ENCODE assay signal across 20 cellular contexts in genomic region chrX:115350696-115351408, GRCh38.
DNase-seq lines count a peak whose midpoint lies in the region; ATAC-seq and TF ChIP-seq lines count a peak whose summit lies in the region.
"Had no signal": no experiment of that assay in that cellular context is flagged by ENCODE, and none has a peak within 500 bp of the region (broad histone marks: within the 10 kb centered on the region; RNA-seq: fewer than 3 reads in every experiment).

No MANE protein-coding gene starts in this region.

- TF ChIP-seq CTCF in liver (IDR thresholded peaks at IDR 0.05; ENCODE audit: low read depth, low read length, missing input control), result no peak

- H3K4me3 ChIP-seq in liver (ENCODE audit: low read depth in 1 of 3, low read length in 3 of 3), result no peak overlapping the region
- H3K4me3 ChIP-seq: esophagus squamous epithelium, pancreas, skin epidermis, vagina had no signal

- H3K4me3 Mint-ChIP-seq in activated naive CD4-positive, alpha-beta T cell treated with anti-CD3 and anti-CD28 coated beads for 36 hours, result no peak overlapping the region
- H3K4me3 Mint-ChIP-seq: naive thymus-derived CD4-positive, alpha-beta T cell had no signal

- no peak overlapping the region for H3K9ac ChIP-seq in liver (ENCODE audit: low read depth in 1 of 2, low read length in 2 of 2)

- peaks cover 0 to 3% (median 3%) of the 10 kb centered on the region in 4 donors for H3K4me1 ChIP-seq in liver (ENCODE audit: control insufficient read depth in 4 of 4, insufficient read depth in 4 of 4, low read length in 3 of 4)
- H3K4me1 ChIP-seq: esophagus squamous epithelium, pancreas, vagina had no signal

- H3K9me3 Mint-ChIP-seq in activated naive CD4-positive, alpha-beta T cell treated with anti-CD3 and anti-CD28 coated beads for 36 hours, result no peaks in the 10 kb centered on the region

- H3K4me1 Mint-ChIP-seq in activated naive CD4-positive, alpha-beta T cell treated with anti-CD3 and anti-CD28 coated beads for 36 hours (ENCODE audit: low read depth), result no peaks in the 10 kb centered on the region
- H3K4me1 Mint-ChIP-seq: naive thymus-derived CD4-positive, alpha-beta T cell had no signal

- ATAC-seq in SK-N-SH treated with all-trans-retinoic acid at 6 μM for 48 hours, result peak; percentile 31; the same call in 2 of the 3 replicates
- ATAC-seq in GM18858 (IDR thresholded peaks at IDR 0.05; ENCODE audit: unreplicated experiment), result no peak
- ATAC-seq: naive thymus-derived CD4-positive, alpha-beta T cell; pancreas had no signal

- DNase-seq in EH (ENCODE audit: low read depth) (peak; percentile 86), LHCN-M2 (ENCODE audit: low read depth) (peak; percentile 65), NCI-H2107 treated with DMSO at 0.1 percent for 48 hours (lab: John Stamatoyannopoulos, UW; ENCODE audit: unreplicated experiment) (no peak)
- no peak for DNase-seq in activated naive CD4-positive, alpha-beta T cell treated with anti-CD3 and anti-CD28 coated beads, Interleukin-2, amount 50 U/mL, for 16 hours
- DNase-seq in activated naive CD4-positive, alpha-beta T cell treated with anti-CD3 and anti-CD28 coated beads for 36 hours, result no peak
- DNase-seq: activated CD4-positive, alpha-beta T cell treated with anti-CD3 and anti-CD28 coated beads for 4 hours; activated effector memory CD4-positive, alpha-beta T cell treated with Interleukin-2 at 50 U/mL for 16 hours; AML-193; effector CD8-positive, alpha-beta T cell; esophagus squamous epithelium; hypothalamus; naive thymus-derived CD4-positive, alpha-beta T cell; NCI-H187; pancreas; stimulated activated CD4-positive, alpha-beta T cell treated with anti-CD3 and anti-CD28 coated beads, Interleukin-4, amount 100 ng/mL, for 4 hours had no signal

- WGBS in liver, result 72% methylated on average over 10 of the region's 10 CpGs

- CTCF ChIA-PET in activated naive CD4-positive, alpha-beta T cell treated with anti-CD3 and anti-CD28 coated beads for 36 hours (lab: Charles Lee), result no interaction called here

- H3K27ac ChIP-seq in liver (ENCODE audit: low read depth in 1 of 2, low read length in 2 of 2), result no peak overlapping the region
- H3K27ac ChIP-seq: esophagus squamous epithelium, pancreas, skin epidermis, vagina had no signal

- H3K36me3 Mint-ChIP-seq in activated naive CD4-positive, alpha-beta T cell treated with anti-CD3 and anti-CD28 coated beads for 36 hours (ENCODE audit: low read depth), result no peaks in the 10 kb centered on the region
- H3K36me3 Mint-ChIP-seq: naive thymus-derived CD4-positive, alpha-beta T cell had no signal

- no peaks in the 10 kb centered on the region for H3K9me3 ChIP-seq in liver (ENCODE audit: control insufficient read depth in 4 of 4, low read length in 3 of 4)
- H3K9me3 ChIP-seq: esophagus squamous epithelium, pancreas, vagina had no signal

- intact Hi-C loops in activated naive CD4-positive, alpha-beta T cell treated with anti-CD3 and anti-CD28 coated beads for 36 hours (cut with micrococcal nuclease), result no loop called here

- no peaks in the 10 kb centered on the region for H3K36me3 ChIP-seq in liver (ENCODE audit: control insufficient read depth in 4 of 4, insufficient read depth in 3 of 4, low read depth in 1 of 4, low read length in 3 of 4)
- H3K36me3 ChIP-seq: esophagus squamous epithelium, pancreas, vagina had no signal

- H3K27me3 ChIP-seq in liver (ENCODE audit: control insufficient read depth in 4 of 4, insufficient read depth in 4 of 4, low read length in 3 of 4), result peaks cover 0 to 3% (median 0%) of the 10 kb centered on the region in 4 donors
- H3K27me3 ChIP-seq: esophagus squamous epithelium, vagina had no signal

- no peaks in the 10 kb centered on the region for H3K27me3 Mint-ChIP-seq in activated naive CD4-positive, alpha-beta T cell treated with anti-CD3 and anti-CD28 coated beads for 36 hours (ENCODE audit: low read depth)
- H3K27me3 Mint-ChIP-seq: naive thymus-derived CD4-positive, alpha-beta T cell had no signal

- H3K27ac Mint-ChIP-seq in activated naive CD4-positive, alpha-beta T cell treated with anti-CD3 and anti-CD28 coated beads for 36 hours, result no peak overlapping the region
- H3K27ac Mint-ChIP-seq: naive thymus-derived CD4-positive, alpha-beta T cell had no signal

- no peak for TF ChIP-seq RAD21 in liver (IDR thresholded peaks at IDR 0.05)

TF ChIP-seq in SK-N-SH treated with all-trans-retinoic acid at 6 μM for 48 hours, 23 proteins besides CTCF, POLR2A, EP300 and RAD21 (continues in another document):
- TF ChIP-seq, protein P1, sequence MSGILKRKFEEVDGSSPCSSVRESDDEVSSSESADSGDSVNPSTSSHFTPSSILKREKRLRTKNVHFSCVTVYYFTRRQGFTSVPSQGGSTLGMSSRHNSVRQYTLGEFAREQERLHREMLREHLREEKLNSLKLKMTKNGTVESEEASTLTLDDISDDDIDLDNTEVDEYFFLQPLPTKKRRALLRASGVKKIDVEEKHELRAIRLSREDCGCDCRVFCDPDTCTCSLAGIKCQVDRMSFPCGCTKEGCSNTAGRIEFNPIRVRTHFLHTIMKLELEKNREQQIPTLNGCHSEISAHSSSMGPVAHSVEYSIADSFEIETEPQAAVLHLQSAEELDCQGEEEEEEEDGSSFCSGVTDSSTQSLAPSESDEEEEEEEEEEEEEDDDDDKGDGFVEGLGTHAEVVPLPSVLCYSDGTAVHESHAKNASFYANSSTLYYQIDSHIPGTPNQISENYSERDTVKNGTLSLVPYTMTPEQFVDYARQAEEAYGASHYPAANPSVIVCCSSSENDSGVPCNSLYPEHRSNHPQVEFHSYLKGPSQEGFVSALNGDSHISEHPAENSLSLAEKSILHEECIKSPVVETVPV (CRISPR knock-in tag; IDR thresholded peaks at IDR 0.05), result no peak
- TF ChIP-seq OSR1 (CRISPR knock-in tag; IDR thresholded peaks at IDR 0.05) (no peak), ARNTL (CRISPR knock-in tag; IDR thresholded peaks at IDR 0.05; ENCODE audit: borderline replicate concordance, low read depth) (no peak), ZC3H10 (CRISPR knock-in tag; IDR thresholded peaks at IDR 0.05) (no peak), BACH2 (CRISPR knock-in tag; IDR thresholded peaks at IDR 0.05; ENCODE audit: borderline replicate concordance) (no peak), RARB (CRISPR knock-in tag; IDR thresholded peaks at IDR 0.05) (no peak), PPARA (CRISPR knock-in tag; IDR thresholded peaks at IDR 0.05; ENCODE audit: borderline replicate concordance) (no peak), ZNF565 (CRISPR knock-in tag; conservative IDR thresholded peaks at IDR 0.05; ENCODE audit: low read depth) (no peak), CSDC2 (CRISPR knock-in tag; IDR thresholded peaks at IDR 0.05) (no peak), TOX (CRISPR knock-in tag; IDR thresholded peaks at IDR 0.05; ENCODE audit: borderline replicate concordance) (no peak), SNAI2 (CRISPR knock-in tag; IDR thresholded peaks at IDR 0.05) (no peak), TCF4 (CRISPR knock-in tag; IDR thresholded peaks at IDR 0.05; ENCODE audit: borderline replicate concordance) (no peak), GLIS3 (CRISPR knock-in tag; IDR thresholded peaks at IDR 0.05) (no peak)

TF ChIP-seq in liver, 16 proteins besides CTCF, POLR2A, EP300 and RAD21 (continues in another document):
- TF ChIP-seq TAF1 (conservative IDR thresholded peaks at IDR 0.05) (no peak), RXRA (IDR thresholded peaks at IDR 0.05) (peak in 1 of 2 donors; percentile 44), EGR1 (IDR thresholded peaks at IDR 0.05; ENCODE audit: low read depth in 2 of 2) (no peak), REST (IDR thresholded peaks at IDR 0.05) (no peak)
- TF ChIP-seq, protein P2, sequence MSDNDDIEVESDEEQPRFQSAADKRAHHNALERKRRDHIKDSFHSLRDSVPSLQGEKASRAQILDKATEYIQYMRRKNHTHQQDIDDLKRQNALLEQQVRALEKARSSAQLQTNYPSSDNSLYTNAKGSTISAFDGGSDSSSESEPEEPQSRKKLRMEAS (IDR thresholded peaks at IDR 0.05), result no peak
- TF ChIP-seq, protein P3, sequence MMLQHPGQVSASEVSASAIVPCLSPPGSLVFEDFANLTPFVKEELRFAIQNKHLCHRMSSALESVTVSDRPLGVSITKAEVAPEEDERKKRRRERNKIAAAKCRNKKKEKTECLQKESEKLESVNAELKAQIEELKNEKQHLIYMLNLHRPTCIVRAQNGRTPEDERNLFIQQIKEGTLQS (IDR thresholded peaks at IDR 0.05), result no peak

Comparison
In these comparisons a context has a peak if more than half of its experiments do, and no peak if none do; other contexts are left out.
1. DNase-seq: peak in EH (single experiment) and LHCN-M2 (single experiment); none in activated naive CD4-positive, alpha-beta T cell treated with anti-CD3 and anti-CD28 coated beads, Interleukin-2, amount 50 U/mL, for 16 hours (single experiment), NCI-H2107 treated with DMSO at 0.1 percent for 48 hours (single experiment) and activated naive CD4-positive, alpha-beta T cell treated with anti-CD3 and anti-CD28 coated beads for 36 hours (single experiment).